Comparison of ENCODE assay signal across 8 cellular contexts in genomic region chr17:35795007-35795870, GRCh38. TPM values are rescaled to one million over a fixed set of nuclear protein-coding genes. Genes with fewer than 3 reads are reported as not detected.
DNase-seq lines count a peak whose midpoint lies in the region; ATAC-seq, FAIRE-seq and TF ChIP-seq lines count a peak whose summit lies in the region.

Gene MMP28, minus strand, starts transcription at chr17:35795641. Its CDS starts 264 bp downstream, at chr17:35795377.

- peak; percentile 83 to 86 for ATAC-seq in A549
- peak; percentile 81 for ATAC-seq in HCT116
- ATAC-seq in HepG2, result peak; percentile 79

- H3K4me2 ChIP-seq in A549 (peak within 1 kb of the TSS; percentile 88), HCT116 (ENCODE audit: low read length) (peak within 1 kb of the TSS; percentile 96), HepG2 (ENCODE audit: low read depth, low read length) (peak within 1 kb of the TSS; percentile 67)

- TF ChIP-seq RAD21 in A549 (conservative IDR thresholded peaks at IDR 0.05 in 1 of 2, IDR thresholded peaks at IDR 0.05 in 1 of 2) (no peak), HCT116 (IDR thresholded peaks at IDR 0.05; ENCODE audit: low read depth) (no peak), HepG2 (CRISPR knock-in tag; IDR thresholded peaks at IDR 0.05) (no peak)

- H3K4me1 ChIP-seq in A549, result peaks cover 19% of the 10 kb centered on the region
- H3K4me1 ChIP-seq in HCT116 (ENCODE audit: control insufficient read depth in 1 of 2, insufficient read depth in 2 of 2, low read length in 2 of 2), result peaks cover 7 to 32% of the 10 kb centered on the region in 2 experiments
- H3K4me1 ChIP-seq in HepG2 (ENCODE audit: insufficient read depth, low read length), result peaks cover 6% of the 10 kb centered on the region; the same call in 1 of the 2 replicates

- no peaks in the 10 kb centered on the region for H3K27me3 ChIP-seq in HCT116 (ENCODE audit: insufficient read depth, low read length)
- H3K27me3 ChIP-seq in HepG2 (ENCODE audit: control insufficient read depth in 1 of 2, insufficient read depth in 2 of 2, low read length in 2 of 2), result peaks cover 13 to 69% of the 10 kb centered on the region in 2 experiments; a peak in 4 of 5 replicates

- H3K27ac ChIP-seq in A549 (peak within 1 kb of the TSS; percentile 74 to 90), HCT116 (ENCODE audit: low read depth, low read length) (no peak within 1 kb of the TSS; the same call in 1 of the 2 replicates), HepG2 (ENCODE audit: extremely low read length, insufficient read depth, low read length) (no peak within 1 kb of the TSS)

- H3K79me2 ChIP-seq in HCT116 (ENCODE audit: insufficient read depth, low read length), result no peaks in the 10 kb centered on the region
- no peaks in the 10 kb centered on the region for H3K79me2 ChIP-seq in HepG2 (ENCODE audit: insufficient read depth, low read length)

- BruUV-seq in HCT116 (replicated peaks; lab: Mats Ljungman, UMichigan) (no TSS peak), HepG2 (replicated peaks; lab: Mats Ljungman, UMichigan) (no TSS peak)

- H3K4me3 ChIP-seq in A549 (peak within 1 kb of the TSS; percentile 56), HCT116 (replicated peaks in 1 of 2; ENCODE audit: low read depth in 1 of 2, low read length in 2 of 2) (peak within 1 kb of the TSS; percentile 46 to 68), HepG2 (replicated peaks in 1 of 3; ENCODE audit: insufficient read depth in 1 of 3, low read depth in 2 of 3, low read length in 3 of 3) (peak within 1 kb of the TSS; percentile 12 to 54 (median 39); a peak in 4 of 6 replicates)

- no peak for TF ChIP-seq CTCF in A549 (IDR thresholded peaks at IDR 0.05)
- no peak for TF ChIP-seq CTCF in HCT116 (IDR thresholded peaks at IDR 0.05 in 2 of 3, conservative IDR thresholded peaks at IDR 0.05 in 1 of 3; ENCODE audit: borderline replicate concordance in 1 of 3, insufficient read depth in 1 of 3, low read depth in 2 of 3, low read length in 2 of 3)
- TF ChIP-seq CTCF in HepG2 (CRISPR knock-in tag; IDR thresholded peaks at IDR 0.05), result no peak

- DNase-seq in A549 (ENCODE audit: low read depth in 1 of 2, low spot score in 1 of 2) (peak; percentile 52 to 70), HCT116 (ENCODE audit: low read depth, low spot score) (no peak), UCSD-AML1 (lab: John Stamatoyannopoulos, UW; ENCODE audit: unreplicated experiment) (peak; percentile 63), cerebellum (ENCODE audit: low spot score) (peak; percentile 22), HepG2 (ENCODE audit: low spot score) (no peak), KG1 (lab: John Stamatoyannopoulos, UW) (no peak), NCI-H1694 treated with DMSO at 0.1 percent for 48 hours (lab: John Stamatoyannopoulos, UW) (no peak)
- DNase-seq in stimulated activated CD8-positive, alpha-beta memory T cell treated with anti-CD3 and anti-CD28 coated beads, Interleukin-4, amount 100 ng/mL, for 24 hours (ENCODE audit: low read depth), result peak; percentile 17

- POLR2A ChIA-PET in A549 (lab: Yijun Ruan, JAX) (interaction anchor here (0.5 to 1.7 kb wide), 3 partner anchors 14 to 56 kb away, joined by 3 to 6 read pairs (median 5); partner anchors contain the start of gene TAF15), HCT116 (lab: Charles Lee) (interaction anchor here (1.0 to 3.6 kb wide), 2 partner anchors 8 to 14 kb away, joined by 3 to 14 read pairs; partner anchors contain the start of gene TAF15), HepG2 (lab: Yijun Ruan, JAX) (interaction anchor here (0.6 to 1.3 kb wide), 2 partner anchors 14 to 188 kb away, joined by 3 to 5 read pairs; partner anchors contain the start of gene TAF15)

- RAD21 ChIA-PET in HCT116 (lab: Charles Lee; ENCODE audit: low non-redundant PET in 1 of 2, low total read pairs in 2 of 2, uncharacterized antibody in 2 of 2, unreplicated experiment in 2 of 2), result no interaction called here

- TF ChIP-seq EP300 in A549 (IDR thresholded peaks at IDR 0.05), result no peak
- TF ChIP-seq EP300 in HepG2 (IDR thresholded peaks at IDR 0.05; ENCODE audit: low read depth in 2 of 2, low read length in 2 of 2), result no peak
- no peak for TF ChIP-seq EP300 in HepG2 (CRISPR knock-in tag; IDR thresholded peaks at IDR 0.05; ENCODE audit: borderline replicate concordance)

- FAIRE-seq in A549 (lab: Jason Lieb, UNC) (no peak), HepG2 (lab: Jason Lieb, UNC) (no peak)

- H3K36me3 ChIP-seq in HCT116 (ENCODE audit: control insufficient read depth in 1 of 2, insufficient read depth in 2 of 2, low read length in 2 of 2) (no peaks in the 10 kb centered on the region), HepG2 (replicated peaks in 1 of 2; ENCODE audit: control insufficient read depth in 1 of 2, insufficient read depth in 2 of 2, low read length in 2 of 2) (no peaks in the 10 kb centered on the region)

- WGBS in A549 (ENCODE audit: missing lambda C conversion rate), result 28% methylated on average over 36 of the region's 89 CpGs
- 0% methylated on average over 1 of the region's 89 CpGs for WGBS in HepG2 (ENCODE audit: low lambda C conversion rate)

- no peaks in the 10 kb centered on the region for H3K9me3 ChIP-seq in A549
- H3K9me3 ChIP-seq in HCT116 (ENCODE audit: control insufficient read depth in 1 of 2, insufficient read depth in 1 of 2, low read depth in 1 of 2, low read length in 2 of 2), result no peaks in the 10 kb centered on the region
- no peaks in the 10 kb centered on the region for H3K9me3 ChIP-seq in HepG2 (ENCODE audit: low read length)

- no peaks in the 10 kb centered on the region for H3K9me2 ChIP-seq in HCT116 (ENCODE audit: insufficient read depth)

- peak within 1 kb of the TSS; percentile 43; the same call in 1 of the 2 replicates for H3K9ac ChIP-seq in HCT116 (ENCODE audit: low read length)
- no peak within 1 kb of the TSS for H3K9ac ChIP-seq in HepG2 (ENCODE audit: insufficient read depth, low read depth, low read length)

- H4K20me1 ChIP-seq in HCT116 (ENCODE audit: insufficient read depth), result no peaks in the 10 kb centered on the region
- no peaks in the 10 kb centered on the region for H4K20me1 ChIP-seq in HepG2 (ENCODE audit: insufficient read depth, low read length)

- TF ChIP-seq POLR2A in A549 (IDR thresholded peaks at IDR 0.05; ENCODE audit: low read length) (peak; percentile 43), HCT116 (IDR thresholded peaks at IDR 0.05; ENCODE audit: borderline replicate concordance, extremely low read depth, insufficient read depth, insufficient read length) (no peak), HepG2 (IDR thresholded peaks at IDR 0.05; ENCODE audit: insufficient read depth in 1 of 2, low read depth in 2 of 2, low read length in 2 of 2) (no peak)

- in situ Hi-C loops in HepG2 (cut with HindIII; ENCODE audit: extremely low pct_ligation_motif_present, low pct_unique_long_range_greater_than_20kb), result no loop called here

- intact Hi-C loops in HCT116 (cut with micrococcal nuclease) (no loop called here), HepG2 (cut with micrococcal nuclease; ENCODE audit: unreplicated experiment) (no loop called here)

- CTCF ChIA-PET in A549 (lab: Yijun Ruan, JAX) (interaction anchor here (10.3 to 30.3 kb wide), 2 partner anchors 12 to 27 kb away, joined by 170 to 2039 read pairs; partner anchors contain the start of genes C17orf50, GAS2L2 and TAF15), HCT116 (lab: Charles Lee) (interaction anchor here (0.7 to 1.7 kb wide), 3 partner anchors 9 to 31 kb away, joined by 3 to 5 read pairs (median 3); no protein-coding TSS in a partner anchor), HepG2 (lab: Yijun Ruan, JAX; ENCODE audit: low intra/inter-chr PET ratio, low total read pairs) (no interaction called here)

- peak within 1 kb of the TSS; percentile 79 for H2AFZ ChIP-seq in HCT116 (ENCODE audit: low read depth, low read length, poor library complexity, severe bottlenecking)
- H2AFZ ChIP-seq in HepG2 (ENCODE audit: low read length), result no peak within 1 kb of the TSS

TF ChIP-seq in A549, 52 proteins besides CTCF, POLR2A, EP300 and RAD21 (continues in another document):
- 0 out of 3 replicates have a peak, but pooled peaks have one; percentile 11 for TF ChIP-seq SMC3 (IDR thresholded peaks at IDR 0.05)

TF ChIP-seq in HCT116, 20 proteins besides CTCF, POLR2A, EP300 and RAD21 (continues in another document):
- no peak for TF ChIP-seq FOSL1 (IDR thresholded peaks at IDR 0.05; ENCODE audit: low read depth)
- peak; percentile 81 for TF ChIP-seq EGR1 (IDR thresholded peaks at IDR 0.05; ENCODE audit: low read depth)

TF ChIP-seq in HepG2, 621 proteins besides CTCF, POLR2A, EP300 and RAD21 (continues in another document):
- peak; percentile 52 for TF ChIP-seq HNRNPLL (IDR thresholded peaks at IDR 0.05; ENCODE audit: low read depth, low read length, poor library complexity, severe bottlenecking)
- 0 out of 2 replicates have a peak, but pooled peaks have one; percentile 8 for TF ChIP-seq EZH2 (conservative IDR thresholded peaks at IDR 0.05; ENCODE audit: low read depth, low read length)

RNA-seq across cellular contexts. Expression of gene MMP28, which starts in this region (rescaled TPM):
- polyA plus RNA-seq in A549 (2011; rRNA removed) (6.7 and 7.1 TPM in 2 replicates), A549 (2017; fragmentation: RNase III; extraction: RNeasy Plus Mini Kit Qiagen cat#74134 plus additional on column Dnase treatment) (5.2 to 8.3 TPM (median 6.6 TPM) in 3 replicates), HepG2 (2011; rRNA removed) (not detected in 2 replicates)
- 5.0 and 5.1 TPM in 2 replicates for polyA plus RNA-seq in A549 (2012; cell fraction: cytosol; rRNA removed)
- 4.7 and 7.1 TPM in 2 replicates for polyA plus RNA-seq in A549 (2012; cell fraction: nucleus; rRNA removed)
- polyA minus RNA-seq in A549 (2011; rRNA and poly(A)+ RNA removed), result 3.5 and 4.4 TPM in 2 replicates
- total RNA-seq in HCT116 (2021; ENCODE audit: unreplicated experiment) (2.6 TPM), cerebellum (4.9 TPM), HepG2 (2016; rRNA removed; fragmentation: Illumina TruSeq; extraction: Trizol) (not detected in 2 replicates)
- polyA plus RNA-seq in HCT116 (2012), result 1.4 and 1.5 TPM in 2 replicates
- not detected in 2 replicates for total RNA-seq in HepG2 (2016; cell fraction: cytosol; rRNA removed; fragmentation: Illumina TruSeq; extraction: Trizol; ENCODE audit: low read depth)
- not detected in 2 replicates for total RNA-seq in HepG2 (2016; cell fraction: insoluble cytoplasmic fraction; rRNA removed; fragmentation: Illumina TruSeq; extraction: Trizol)
- total RNA-seq in HepG2 (2016; cell fraction: membrane; rRNA removed; fragmentation: Illumina TruSeq; extraction: Trizol), result not detected in 2 replicates
- not detected in 2 replicates for total RNA-seq in HepG2 (2016; cell fraction: nucleus; rRNA removed; fragmentation: Illumina TruSeq; extraction: Trizol)
- polyA plus RNA-seq in HepG2 (2011; cell fraction: cytosol; rRNA removed), result not detected in 2 replicates
- polyA plus RNA-seq in HepG2 (2011; cell fraction: nucleus; rRNA removed), result not detected in 2 replicates
- polyA plus RNA-seq in HepG2 (2012), result not detected in 2 replicates
- not detected in 2 replicates for polyA plus RNA-seq in HepG2 (2016; cell fraction: cytosol; fragmentation: Illumina TruSeq; extraction: Trizol; ENCODE audit: low read depth)
- not detected in 2 replicates for polyA plus RNA-seq in HepG2 (2016; cell fraction: insoluble cytoplasmic fraction; fragmentation: Illumina TruSeq; extraction: Trizol; ENCODE audit: low read depth)
- not detected in 2 replicates for polyA plus RNA-seq in HepG2 (2016; cell fraction: membrane; fragmentation: Illumina TruSeq; extraction: Trizol; ENCODE audit: low read depth)
- polyA plus RNA-seq in HepG2 (2016; cell fraction: nucleus; fragmentation: Illumina TruSeq; extraction: Trizol; ENCODE audit: insufficient read depth, low read depth), result not detected in 2 replicates
- polyA minus RNA-seq in HepG2 (2011; rRNA and poly(A)+ RNA removed; ENCODE audit: low replicate concordance), result 11.8 TPM in 1 of 2 replicates, not detected in the other
- not detected in 2 replicates for polyA minus RNA-seq in HepG2 (2011; cell fraction: cytosol; rRNA and poly(A)+ RNA removed)
- polyA minus RNA-seq in HepG2 (2011; cell fraction: nucleus; rRNA and poly(A)+ RNA removed), result not detected in 2 replicates

Comparison
In these comparisons a context has a peak if more than half of its experiments do, and no peak if none do; other contexts are left out.
1. DNase-seq: peak in A549 (2 of 2), UCSD-AML1 (single experiment), cerebellum (single experiment) and stimulated activated CD8-positive, alpha-beta memory T cell treated with anti-CD3 and anti-CD28 coated beads, Interleukin-4, amount 100 ng/mL, for 24 hours (single experiment); none in HCT116 (single experiment), HepG2 (single experiment), KG1 (single experiment) and NCI-H1694 treated with DMSO at 0.1 percent for 48 hours (single experiment).
2. H3K27ac ChIP-seq: peak in A549 (2 of 2); none in HCT116 (single experiment) and HepG2 (single experiment).
3. Of the 38 proteins assayed by ChIP-seq in both HepG2 and A549: peak only in HepG2: none; only in A549: POLR2A and SMC3; in both: none; in neither: 35; mixed calls (peak in some experiments, not most) for 1.
4. Peak in every context shown above with its lines, with median percentiles within 50 percentile points of each other: ATAC-seq, H3K4me2 ChIP-seq and H3K4me3 ChIP-seq.